In the genomic region with DNA sequence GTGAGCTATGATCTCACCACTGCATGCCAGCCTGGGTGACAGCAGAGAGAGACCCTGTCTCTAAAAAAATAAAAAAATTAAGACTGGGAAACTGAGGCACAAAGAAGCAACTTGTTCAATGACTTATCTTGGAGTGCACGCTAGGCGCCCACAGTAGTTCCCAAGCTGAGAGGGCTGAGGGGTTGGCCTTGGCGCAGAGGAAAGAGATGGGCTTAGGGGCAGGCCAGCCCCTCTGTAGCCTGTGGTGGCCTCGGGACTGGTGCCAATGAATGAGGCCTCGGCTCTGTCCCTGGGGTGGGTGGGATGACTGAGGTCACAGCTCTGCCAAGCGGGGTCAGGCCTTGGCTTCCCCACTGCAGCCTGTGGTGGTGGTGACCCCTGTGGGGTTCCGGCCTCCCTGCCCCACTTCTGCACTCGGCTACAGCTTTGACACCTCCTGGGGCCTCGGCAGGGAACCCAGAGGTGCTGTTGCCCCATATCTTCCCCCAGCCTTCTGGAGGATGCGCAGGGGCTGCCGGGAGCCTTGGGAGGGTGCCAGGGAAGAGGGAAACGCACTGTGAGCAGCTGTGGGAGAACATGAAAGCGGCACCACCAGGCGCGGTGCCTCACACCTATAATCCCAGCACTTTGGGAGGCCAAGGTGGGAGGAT, we compare ENCODE assay signal across 22 cellular contexts. TPM values are rescaled to one million over a fixed set of nuclear protein-coding genes. Genes with fewer than 3 reads are reported as not detected.
"Had no signal": no experiment of that assay in that cellular context is flagged by ENCODE, and none has a peak within 500 bp of the region (broad histone marks: within the 10 kb centered on the region; RNA-seq: fewer than 3 reads in every experiment).

No MANE protein-coding gene starts in this region.

- DNase-seq: activated CD4-positive, alpha-beta T cell treated with anti-CD3 and anti-CD28 coated beads for 48 hours; activated CD8-positive, alpha-beta T cell treated with anti-CD3 and anti-CD28 coated beads, Interleukin-2, amount 10 ng/mL, durations not matched to agents 7 days and 5 days; activated naive CD4-positive, alpha-beta T cell; activated naive CD8-positive, alpha-beta T cell treated with anti-CD3 and anti-CD28 coated beads, Interleukin-2, amount 10 ng/mL, durations not matched to agents 7 days and 5 days; activated T-cell treated with anti-CD3 and anti-CD28 coated beads for 4 hours; anterior cingulate cortex; dorsolateral prefrontal cortex; erythroblast; heart right ventricle; left colon; naive B cell; retina; small intestine; stimulated activated CD4-positive, alpha-beta T cell treated with anti-CD3 and anti-CD28 coated beads, Interleukin-4, amount 100 ng/mL, for 4 hours; stimulated activated CD8-positive, alpha-beta memory T cell treated with anti-CD3 and anti-CD28 coated beads, Interleukin-4, amount 100 ng/mL, for 48 hours; stimulated activated naive CD4-positive, alpha-beta T cell treated with Interleukin-2 at 50 U/mL for 16 hours; transverse colon; WERI-Rb-1 had no signal

- H3K4me3 ChIP-seq: breast epithelium, dorsolateral prefrontal cortex, gastroesophageal sphincter, heart right ventricle, neural progenitor cell, transverse colon had no signal

- H3K27me3 ChIP-seq: breast epithelium, dorsolateral prefrontal cortex, neural progenitor cell had no signal

- ATAC-seq: activated CD8-positive, alpha-beta T cell treated with anti-CD3 and anti-CD28 coated beads, Interleukin-2, amount 10 ng/mL, durations not matched to agents 7 days and 5 days; heart right ventricle; left colon had no signal

- H3K36me3 ChIP-seq: breast epithelium, heart right ventricle, neural progenitor cell, transverse colon, WERI-Rb-1 had no signal

- H3K4me1 ChIP-seq: breast epithelium, gastroesophageal sphincter, neural progenitor cell, transverse colon had no signal

- H3K9me3 ChIP-seq: breast epithelium, gastroesophageal sphincter, heart right ventricle, transverse colon had no signal

- H3K27ac ChIP-seq: breast epithelium, dorsolateral prefrontal cortex, gastroesophageal sphincter, heart right ventricle, neural progenitor cell, transverse colon, WERI-Rb-1 had no signal

RNA-seq across cellular contexts. Expression of a gene that starts 46.0 kb away (rescaled TPM):
- total RNA-seq: activated CD8-positive, alpha-beta T cell treated with anti-CD3 and anti-CD28 coated beads, Interleukin-2, amount 10 ng/mL, durations not matched to agents 7 days and 5 days; activated naive CD8-positive, alpha-beta T cell treated with anti-CD3 and anti-CD28 coated beads, Interleukin-2, amount 10 ng/mL, durations not matched to agents 7 days and 5 days; left colon; lung microvascular endothelial cell had no signal
